In genomic region chr3:173501941-173502489, GRCh38 we compare ENCODE assay signal across 23 cellular contexts.
DNase-seq lines count a peak whose midpoint lies in the region; TF ChIP-seq lines count a peak whose summit lies in the region.
"Had no signal": no experiment of that assay in that cellular context is flagged by ENCODE, and none has a peak within 500 bp of the region (broad histone marks: within the 10 kb centered on the region; RNA-seq: fewer than 3 reads in every experiment).

No MANE protein-coding gene starts in this region.

- no peak for TF ChIP-seq POLR2A in transverse colon (IDR thresholded peaks at IDR 0.05)

- H3K9me3 ChIP-seq in transverse colon: no peaks in the 10 kb centered on the region
- H3K9me3 ChIP-seq: lower lobe of right lung, tibial artery had no signal

- H3K27me3 ChIP-seq in transverse colon: no peaks in the 10 kb centered on the region
- H3K27me3 ChIP-seq: cardiac muscle cell, right atrium auricular region, tibial artery had no signal

- intact Hi-C loops in transverse colon (cut with DNase I; ENCODE audit: low total_unique reads): no loop called here

- 30 to 32% methylated on average over 1 of the region's 1 CpG for WGBS in transverse colon (ENCODE audit: low coverage in 1 of 2), 2 donors

- no peaks in the 10 kb centered on the region for H3K4me1 ChIP-seq in transverse colon
- H3K4me1 ChIP-seq: lower lobe of right lung, right atrium auricular region had no signal

- H3K4me3 ChIP-seq in AG09309 (ENCODE audit: control insufficient read depth, low read depth, low read length) (no peak overlapping the region), transverse colon (no peak overlapping the region)
- H3K4me3 ChIP-seq: cardiac muscle cell, lower lobe of right lung, right atrium auricular region, tibial artery had no signal

- TF ChIP-seq EP300 in transverse colon (IDR thresholded peaks at IDR 0.05; ENCODE audit: low read depth): no peak

- H3K36me3 ChIP-seq in transverse colon: no peaks in the 10 kb centered on the region
- H3K36me3 ChIP-seq: cardiac muscle cell, lower lobe of right lung, right atrium auricular region, tibial artery had no signal

- H3K27ac ChIP-seq in transverse colon: no peak overlapping the region
- H3K27ac ChIP-seq: cardiac muscle cell, lower lobe of right lung, right atrium auricular region, tibial artery had no signal

- TF ChIP-seq CTCF in AG09309 (IDR thresholded peaks at IDR 0.05; ENCODE audit: control insufficient read depth, insufficient read depth, low read depth, low read length, missing control alignments) (no peak), transverse colon (IDR thresholded peaks at IDR 0.05) (no peak)

- in situ Hi-C loops in transverse colon (cut with MboI; ENCODE audit: low pct_ligation_motif_present in 1 of 4, low pct_unique_long_range_greater_than_20kb in 1 of 4, low sequenced_read_pairs in 3 of 4): no loop called here

- DNase-seq in AG09309 (ENCODE audit: low read depth) (peak; percentile 24), GM04504 (ENCODE audit: low read depth) (peak; percentile 4), amniotic epithelial cell (ENCODE audit: low read depth) (peak; percentile 4), foreskin melanocyte (peak; percentile 37), transverse colon (no peak)
- no peak for DNase-seq in activated CD4-positive, alpha-beta T cell treated with anti-CD3 and anti-CD28 coated beads for 1 hour
- no peak for DNase-seq in activated CD4-positive, alpha-beta T cell treated with anti-CD3 and anti-CD28 coated beads, Interleukin-2, amount 50 U/mL, for 48 hours
- DNase-seq in activated naive CD4-positive, alpha-beta T cell treated with anti-CD3 and anti-CD28 coated beads, Interleukin-2, amount 50 U/mL, for 16 hours: no peak
- DNase-seq: activated CD4-positive, CD25-positive, alpha-beta regulatory T cell; activated T-cell treated with anti-CD3 and anti-CD28 coated beads, Interleukin-2, amount 50 U/mL, for 72 hours; CD8-positive, alpha-beta memory T cell; DMS79; head of caudate nucleus; KG1; lower lobe of right lung; NCI-H2081 treated with DMSO at 0.1 percent for 48 hours; NCI-H82; nucleus accumbens; stimulated activated naive B cell treated with anti-CD40 and anti-IgM and Interleukin-4, amounts not matched to agents 10 μg/mL and 1 μg/mL and 100 μg/mL, for 72 hours; T-helper 9 cell; tibial artery had no signal

Comparison
In these comparisons a context has a peak if more than half of its experiments do, and no peak if none do; other contexts are left out.
1. DNase-seq: peak in AG09309 (single experiment), GM04504 (single experiment), amniotic epithelial cell (single experiment) and foreskin melanocyte (single experiment); none in activated CD4-positive, alpha-beta T cell treated with anti-CD3 and anti-CD28 coated beads for 1 hour (single experiment), transverse colon (single experiment), activated CD4-positive, alpha-beta T cell treated with anti-CD3 and anti-CD28 coated beads, Interleukin-2, amount 50 U/mL, for 48 hours (0 of 2) and activated naive CD4-positive, alpha-beta T cell treated with anti-CD3 and anti-CD28 coated beads, Interleukin-2, amount 50 U/mL, for 16 hours (single experiment).